ENCODE assay signal across 8 cellular contexts in genomic region chr16:1991588-1992474, GRCh38. TPM values are rescaled to one million over a fixed set of nuclear protein-coding genes. Genes with fewer than 3 reads are reported as not detected.
DNase-seq lines count a peak whose midpoint lies in the region; ATAC-seq and TF ChIP-seq lines count a peak whose summit lies in the region.

No MANE protein-coding gene starts in this region.

- intact Hi-C loops in PC-9 (cut with micrococcal nuclease; ENCODE audit: unreplicated experiment) = no loop called here

- TSS peak; percentile 55 for BruUV-seq in PC-9 (replicated peaks; lab: Mats Ljungman, UMichigan)

- H3K4me2 ChIP-seq in PC-9 = peak overlapping the region; percentile 24; the same call in 1 of the 2 replicates

- no peaks in the 10 kb centered on the region for H3K36me3 ChIP-seq in PC-9 (ENCODE audit: low read depth)

- no peaks in the 10 kb centered on the region for H4K20me1 ChIP-seq in PC-9 (ENCODE audit: insufficient read depth)

- ATAC-seq in HG02763 (IDR thresholded peaks at IDR 0.05; ENCODE audit: unreplicated experiment) = peak; percentile 49
- peak; percentile 72 for ATAC-seq in stimulated activated memory B cell treated with anti-CD40 and anti-IgM and Interleukin-4, amounts not matched to agents 10 μg/mL and 1 μg/mL and 100 μg/mL, for 72 hours

- H3K9me3 ChIP-seq in PC-9 (ENCODE audit: insufficient read depth, low read depth) = no peaks in the 10 kb centered on the region

- no peaks in the 10 kb centered on the region for H3K9me3 Mint-ChIP-seq in nephron progenitor cell
- H3K9me3 Mint-ChIP-seq in stimulated activated memory B cell treated with anti-CD40 and anti-IgM and Interleukin-4, amounts not matched to agents 10 μg/mL and 1 μg/mL and 100 μg/mL, for 72 hours = no peaks in the 10 kb centered on the region

- H3K9me2 ChIP-seq in PC-9 (ENCODE audit: insufficient read depth) = no peaks in the 10 kb centered on the region

- H2AFZ ChIP-seq in PC-9 = no peak overlapping the region

- POLR2A ChIA-PET in PC-9 (lab: Charles Lee; ENCODE audit: unreplicated experiment) = interaction anchor here (0.6 kb wide), 2 partner anchors 44 to 94 kb away, joined by 3 to 4 read pairs; no protein-coding TSS in a partner anchor

- no peaks in the 10 kb centered on the region for H3K79me2 ChIP-seq in PC-9 (ENCODE audit: low read depth)

- CTCF ChIA-PET in PC-9 (lab: Charles Lee) = interaction anchor here (0.6 kb wide), 1 partner anchor 31 kb away, joined by 3 read pairs; no protein-coding TSS in a partner anchor

- DNase-seq in PC-9 = peak; percentile 60 to 94
- DNase-seq in activated effector memory CD4-positive, alpha-beta T cell treated with anti-CD3 and anti-CD28 coated beads, Interleukin-2, amount 50 U/mL, for 16 hours = peak; percentile 98
- DNase-seq in fibroblast of the aortic adventitia (ENCODE audit: low read depth) = peak; percentile 88
- DNase-seq in nephron progenitor cell = peak; percentile 94
- DNase-seq in SHP77 (lab: John Stamatoyannopoulos, UW) = no peak

- H3K4me3 Mint-ChIP-seq in nephron progenitor cell = peak overlapping the region; percentile 52
- H3K4me3 Mint-ChIP-seq in stimulated activated memory B cell treated with anti-CD40 and anti-IgM and Interleukin-4, amounts not matched to agents 10 μg/mL and 1 μg/mL and 100 μg/mL, for 72 hours = peak overlapping the region; percentile 91

- no peak for TF ChIP-seq CTCF in GM12875 (IDR thresholded peaks at IDR 0.05; ENCODE audit: borderline replicate concordance, insufficient read depth, low read depth, low read length)
- no peak for TF ChIP-seq CTCF in PC-9 (conservative IDR thresholded peaks at IDR 0.05)
- TF ChIP-seq CTCF in fibroblast of the aortic adventitia (IDR thresholded peaks at IDR 0.05; ENCODE audit: insufficient read depth, low read length) = no peak
- TF ChIP-seq CTCF in nephron progenitor cell (IDR thresholded peaks at IDR 0.05) = no peak

- H3K27me3 Mint-ChIP-seq in nephron progenitor cell (ENCODE audit: low read depth, poor library complexity) = peaks cover 57% of the 10 kb centered on the region
- H3K27me3 Mint-ChIP-seq in stimulated activated memory B cell treated with anti-CD40 and anti-IgM and Interleukin-4, amounts not matched to agents 10 μg/mL and 1 μg/mL and 100 μg/mL, for 72 hours = no peaks in the 10 kb centered on the region

- no peaks in the 10 kb centered on the region for H3K27me3 ChIP-seq in PC-9 (ENCODE audit: insufficient read depth, low read depth)

- peaks cover 17% of the 10 kb centered on the region for H3K36me3 Mint-ChIP-seq in nephron progenitor cell (ENCODE audit: low read depth)
- peaks cover 21% of the 10 kb centered on the region for H3K36me3 Mint-ChIP-seq in stimulated activated memory B cell treated with anti-CD40 and anti-IgM and Interleukin-4, amounts not matched to agents 10 μg/mL and 1 μg/mL and 100 μg/mL, for 72 hours

- H3K27ac Mint-ChIP-seq in nephron progenitor cell = no peak overlapping the region
- H3K27ac Mint-ChIP-seq in stimulated activated memory B cell treated with anti-CD40 and anti-IgM and Interleukin-4, amounts not matched to agents 10 μg/mL and 1 μg/mL and 100 μg/mL, for 72 hours = peak overlapping the region; percentile 95

- H3K4me1 ChIP-seq in PC-9 (replicated peaks; ENCODE audit: insufficient read depth) = peaks cover 30% of the 10 kb centered on the region

- H3K4me3 ChIP-seq in GM12875 (ENCODE audit: low read depth, low read length) (peak overlapping the region; percentile 33), PC-9 (no peak overlapping the region), fibroblast of the aortic adventitia (ENCODE audit: low read depth, low read length) (peak overlapping the region; percentile 54)

- peaks cover 71% of the 10 kb centered on the region for H3F3A ChIP-seq in PC-9 (ENCODE audit: insufficient read depth, low read depth)

- no peak overlapping the region for H3K27ac ChIP-seq in PC-9

- H3K4me1 Mint-ChIP-seq in nephron progenitor cell = peaks cover 16% of the 10 kb centered on the region
- peaks cover 35% of the 10 kb centered on the region for H3K4me1 Mint-ChIP-seq in stimulated activated memory B cell treated with anti-CD40 and anti-IgM and Interleukin-4, amounts not matched to agents 10 μg/mL and 1 μg/mL and 100 μg/mL, for 72 hours

RNA-seq across cellular contexts. Expression of gene SYNGR3, which starts 2.1 kb away (rescaled TPM):
- 4.3 and 4.5 TPM in 2 replicates for total RNA-seq in PC-9 (2021)
- 0.98 and 1.4 TPM in 2 replicates for total RNA-seq in fibroblast of the aortic adventitia (ENCODE audit: low replicate concordance)

RNA-seq across cellular contexts. Expression of gene GFER, which starts 7.8 kb away (rescaled TPM):
- total RNA-seq in PC-9 (2021) (59.7 and 63.8 TPM in 2 replicates), fibroblast of the aortic adventitia (ENCODE audit: low replicate concordance) (8.6 and 10.5 TPM in 2 replicates)

RNA-seq across cellular contexts. Expression of gene NOXO1, which starts 10.6 kb away (rescaled TPM):
- total RNA-seq in PC-9 (2021) (11.1 and 12.7 TPM in 2 replicates), fibroblast of the aortic adventitia (ENCODE audit: low replicate concordance) (not detected in 2 replicates)

RNA-seq across cellular contexts. Expression of gene ZNF598, which starts 17.8 kb away (rescaled TPM):
- 68.4 and 72.5 TPM in 2 replicates for total RNA-seq in PC-9 (2021)
- total RNA-seq in fibroblast of the aortic adventitia (ENCODE audit: low replicate concordance) = 13.8 and 18.8 TPM in 2 replicates

RNA-seq across cellular contexts. Expression of gene TBL3, which starts 20.0 kb away (rescaled TPM):
- total RNA-seq in PC-9 (2021) (51.3 and 66.4 TPM in 2 replicates), fibroblast of the aortic adventitia (ENCODE audit: low replicate concordance) (22.7 and 31.8 TPM in 2 replicates)

Comparison
In these comparisons a context has a peak if more than half of its experiments do, and no peak if none do; other contexts are left out.
1. DNase-seq: peak in PC-9 (2 of 2), activated effector memory CD4-positive, alpha-beta T cell treated with anti-CD3 and anti-CD28 coated beads, Interleukin-2, amount 50 U/mL, for 16 hours (single experiment), fibroblast of the aortic adventitia (single experiment) and nephron progenitor cell (single experiment); none in SHP77 (0 of 2).